Comparison of ENCODE assay signal across 17 cellular contexts in genomic region chr2:233036162-233036838, GRCh38. TPM values are rescaled to one million over a fixed set of nuclear protein-coding genes. Genes with fewer than 3 reads are reported as not detected.
DNase-seq lines count a peak whose midpoint lies in the region; ATAC-seq and TF ChIP-seq lines count a peak whose summit lies in the region.
"Had no signal": no experiment of that assay in that cellular context is flagged by ENCODE, and none has a peak within 500 bp of the region (broad histone marks: within the 10 kb centered on the region; RNA-seq: fewer than 3 reads in every experiment).

No MANE protein-coding gene starts in this region.

- H3K4me3 ChIP-seq in HEK293 (ENCODE audit: low read depth, low read length) (no peak overlapping the region), sigmoid colon (no peak overlapping the region)
- H3K4me3 ChIP-seq: BLaER1 treated with 17β-estradiol and CSF1 and Interleukin-3, amounts not matched to agents 10 nM and 100 nM; K562 had no signal

- H3K4me3 Mint-ChIP-seq in glutamatergic neuron (ENCODE audit: unreplicated experiment), result no peak overlapping the region
- H3K4me3 Mint-ChIP-seq: CD8-positive, alpha-beta T cell had no signal

- TF ChIP-seq EP300 in sigmoid colon (IDR thresholded peaks at IDR 0.05), result no peak

- ATAC-seq in HG03571 (IDR thresholded peaks at IDR 0.05; ENCODE audit: unreplicated experiment), result no peak
- ATAC-seq: CD8-positive, alpha-beta T cell; K562 had no signal

- H3K4me1 Mint-ChIP-seq in glutamatergic neuron (ENCODE audit: low read depth, unreplicated experiment), result peaks cover 10% of the 10 kb centered on the region

- 92 to 93% methylated on average over 12 of the region's 12 CpGs for WGBS in sigmoid colon, 2 donors

- DNase-seq in glutamatergic neuron (no peak), sigmoid colon (peak; percentile 20)
- DNase-seq in activated CD8-positive, alpha-beta memory T cell treated with anti-CD3 and anti-CD28 coated beads for 24 hours, result no peak
- DNase-seq: Calu3; CD8-positive, alpha-beta T cell; DMS79; H7; NCI-H1092 treated with DMSO at 0.1 percent for 48 hours; OCI-M1; SHP77 treated with DMSO at 0.1 percent for 48 hours; SK-N-SH had no signal

- H3K36me3 ChIP-seq in HEK293 (ENCODE audit: control insufficient read depth in 2 of 2, insufficient read depth in 1 of 2, low read length in 2 of 2) (no peaks in the 10 kb centered on the region), sigmoid colon (no peaks in the 10 kb centered on the region)
- H3K36me3 ChIP-seq: BLaER1 treated with 17β-estradiol and CSF1 and Interleukin-3, amounts not matched to agents 10 nM and 100 nM had no signal

- no peaks in the 10 kb centered on the region for H3K9me3 ChIP-seq in HEK293 (ENCODE audit: control insufficient read depth, insufficient read depth, low read depth, low read length)
- H3K9me3 ChIP-seq in sigmoid colon, result no peaks in the 10 kb centered on the region
- H3K9me3 ChIP-seq: SK-N-SH had no signal

- POLR2A ChIA-PET in HEK293 (lab: Yijun Ruan, JAX), result no interaction called here

- CTCF ChIA-PET in HEK293 (lab: Yijun Ruan, JAX), result no interaction called here

- H3K27me3 Mint-ChIP-seq in glutamatergic neuron (ENCODE audit: unreplicated experiment), result peaks cover 2% of the 10 kb centered on the region

- intact Hi-C loops in sigmoid colon (cut with DNase I), result no loop called here

- H3K27ac ChIP-seq in HEK293 (ENCODE audit: extremely low read depth, low read depth, low read length) (no peak overlapping the region), sigmoid colon (no peak overlapping the region)
- H3K27ac ChIP-seq: BLaER1 treated with 17β-estradiol and CSF1 and Interleukin-3, amounts not matched to agents 10 nM and 100 nM had no signal

- H3K36me3 Mint-ChIP-seq in glutamatergic neuron (ENCODE audit: unreplicated experiment), result no peaks in the 10 kb centered on the region
- H3K36me3 Mint-ChIP-seq: CD8-positive, alpha-beta T cell had no signal

- TF ChIP-seq POLR2A in sigmoid colon (IDR thresholded peaks at IDR 0.05), result no peak

- no peak for TF ChIP-seq CTCF in HEK293 (tag by site-specific recombination; IDR thresholded peaks at IDR 0.05)
- no peak for TF ChIP-seq CTCF in glutamatergic neuron (IDR thresholded peaks at IDR 0.05; ENCODE audit: partially characterized antibody, unreplicated experiment)
- no peak for TF ChIP-seq CTCF in sigmoid colon (IDR thresholded peaks at IDR 0.05)

- peaks cover 9% of the 10 kb centered on the region for H3K9me3 Mint-ChIP-seq in glutamatergic neuron (ENCODE audit: unreplicated experiment)
- H3K9me3 Mint-ChIP-seq: CD8-positive, alpha-beta T cell had no signal

- peaks cover 0 to 5% (median 0%) of the 10 kb centered on the region in 3 donors for H3K27me3 ChIP-seq in sigmoid colon
- H3K27me3 ChIP-seq: BLaER1 treated with 17β-estradiol and CSF1 and Interleukin-3, amounts not matched to agents 10 nM and 100 nM had no signal

- no peaks in the 10 kb centered on the region for H3K4me1 ChIP-seq in HEK293 (ENCODE audit: control insufficient read depth, insufficient read depth, low read length)
- H3K4me1 ChIP-seq in sigmoid colon, result no peaks in the 10 kb centered on the region
- H3K4me1 ChIP-seq: BLaER1 treated with 17β-estradiol and CSF1 and Interleukin-3, amounts not matched to agents 10 nM and 100 nM had no signal

- H3K27ac Mint-ChIP-seq in glutamatergic neuron (ENCODE audit: unreplicated experiment), result peak overlapping the region; percentile 34
- H3K27ac Mint-ChIP-seq: CD8-positive, alpha-beta T cell had no signal

TF ChIP-seq in HEK293, 187 proteins besides CTCF, POLR2A, EP300 and RAD21:
- no peak for TF ChIP-seq ZNF626 (tag by site-specific recombination; IDR thresholded peaks at IDR 0.05)
- TF ChIP-seq, protein P1, sequence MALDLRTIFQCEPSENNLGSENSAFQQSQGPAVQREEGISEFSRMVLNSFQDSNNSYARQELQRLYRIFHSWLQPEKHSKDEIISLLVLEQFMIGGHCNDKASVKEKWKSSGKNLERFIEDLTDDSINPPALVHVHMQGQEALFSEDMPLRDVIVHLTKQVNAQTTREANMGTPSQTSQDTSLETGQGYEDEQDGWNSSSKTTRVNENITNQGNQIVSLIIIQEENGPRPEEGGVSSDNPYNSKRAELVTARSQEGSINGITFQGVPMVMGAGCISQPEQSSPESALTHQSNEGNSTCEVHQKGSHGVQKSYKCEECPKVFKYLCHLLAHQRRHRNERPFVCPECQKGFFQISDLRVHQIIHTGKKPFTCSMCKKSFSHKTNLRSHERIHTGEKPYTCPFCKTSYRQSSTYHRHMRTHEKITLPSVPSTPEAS (tag by site-specific recombination; IDR thresholded peaks at IDR 0.05), result 0 out of 2 replicates have a peak, but pooled peaks have one; percentile 16

RNA-seq across cellular contexts. Expression of gene NEU2, which starts 3.8 kb away (rescaled TPM):
- not detected for total RNA-seq in glutamatergic neuron (ENCODE audit: unreplicated experiment)
- total RNA-seq in sigmoid colon, result not detected
- not detected for polyA plus RNA-seq in sigmoid colon
- total RNA-seq: Calu3; CD8-positive, alpha-beta T cell; H7; K562; NCI-H460; RPMI7951 had no signal
- polyA plus RNA-seq: K562, SK-N-SH had no signal

RNA-seq across cellular contexts. Expression of gene NGEF, which starts 23.2 kb away (rescaled TPM):
- total RNA-seq in glutamatergic neuron (ENCODE audit: unreplicated experiment) (7.2 TPM), sigmoid colon (under 1 TPM in 2 of 4 donors, not detected in 2; 0.28 to 0.36 TPM)
- polyA plus RNA-seq in sigmoid colon, result 10 to 100 TPM; 10.8 to 13.9 (median 13.6) TPM
- total RNA-seq: CD8-positive, alpha-beta T cell had no signal

RNA-seq across cellular contexts. Expression of gene INPP5D, which starts 23.8 kb away (rescaled TPM):
- total RNA-seq in glutamatergic neuron (ENCODE audit: unreplicated experiment) (2.2 TPM), sigmoid colon (10 to 100 TPM in 1 of 4 donors, 1 to 10 TPM in 3; 6.4 to 20.8 (median 9.4) TPM)
- polyA plus RNA-seq in sigmoid colon, result 10 to 100 TPM in 1 of 3 donors, 1 to 10 TPM in 2; 4.2 to 44.8 (median 4.4) TPM
- total RNA-seq: Calu3 had no signal
